ENCODE assay signal across 8 cellular contexts in the genomic region with DNA sequence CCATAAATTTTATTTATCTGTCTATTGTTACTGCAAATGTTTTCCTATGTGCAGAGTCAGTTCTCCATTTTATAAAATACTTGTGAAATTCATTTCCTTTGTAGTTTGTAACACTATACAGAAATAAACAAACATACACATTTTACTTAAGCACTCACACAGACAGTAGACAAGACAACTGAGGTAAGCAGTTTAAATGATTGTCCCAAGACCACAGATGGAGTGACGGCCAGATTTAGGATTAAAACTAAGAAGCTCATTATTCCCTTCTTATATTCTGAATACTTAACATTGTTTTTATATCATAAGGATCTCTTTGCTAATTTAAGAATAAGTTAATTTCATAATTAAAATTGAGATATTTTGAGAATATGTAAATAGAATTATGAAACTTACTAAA.
DNase-seq lines count a peak whose midpoint lies in the region; TF ChIP-seq lines count a peak whose summit lies in the region.

No MANE protein-coding gene starts in this region.

- no peak for TF ChIP-seq CTCF in GM12865 (IDR thresholded peaks at IDR 0.05; ENCODE audit: insufficient read depth, low read depth, low read length, missing control alignments)
- TF ChIP-seq CTCF in OCI-LY7 (conservative IDR thresholded peaks at IDR 0.05; ENCODE audit: low read length) = no peak
- TF ChIP-seq CTCF in ovary (IDR thresholded peaks at IDR 0.05) = no peak

- BruUV-seq in OCI-LY7 (replicated peaks; lab: Mats Ljungman, UMichigan) = no TSS peak

- no peaks in the 10 kb centered on the region; the same call in 1 of the 2 replicates for H3K79me2 ChIP-seq in OCI-LY7 (ENCODE audit: insufficient read depth, low read depth, low read length)

- no peaks in the 10 kb centered on the region for H3K9me3 ChIP-seq in OCI-LY7 (ENCODE audit: low read length)
- no peaks in the 10 kb centered on the region for H3K9me3 ChIP-seq in endocrine pancreas (ENCODE audit: control insufficient read depth, low read length)
- no peaks in the 10 kb centered on the region for H3K9me3 ChIP-seq in ovary

- no peak overlapping the region for H3K9ac ChIP-seq in endocrine pancreas (ENCODE audit: control insufficient read depth, insufficient read depth, low read length)

- CTCF ChIA-PET in OCI-LY7 (lab: Charles Lee; ENCODE audit: unreplicated experiment) = no interaction called here

- H2AFZ ChIP-seq in OCI-LY7 (ENCODE audit: low read length) = peak overlapping the region; percentile 75

- no peak for TF ChIP-seq EP300 in ovary (IDR thresholded peaks at IDR 0.05)

- 71 to 82% (median 81%) methylated on average over 1 of the region's 1 CpG for WGBS in ovary, 3 donors

- no peaks in the 10 kb centered on the region for H4K20me1 ChIP-seq in OCI-LY7 (ENCODE audit: insufficient read depth, low read length)

- H3K36me3 ChIP-seq in OCI-LY7 (ENCODE audit: insufficient read depth, low read length) (no peaks in the 10 kb centered on the region), endocrine pancreas (ENCODE audit: control insufficient read depth, insufficient read depth, low read length) (no peaks in the 10 kb centered on the region), ovary (no peaks in the 10 kb centered on the region)

- H3K9me2 ChIP-seq in OCI-LY7 (ENCODE audit: insufficient read depth, low read length) = no peaks in the 10 kb centered on the region

- H3K27ac ChIP-seq in OCI-LY7 (ENCODE audit: low read depth, low read length, poor library complexity, severe bottlenecking) (no peak overlapping the region), ovary (peak overlapping the region in 1 of 2 donors; percentile 81)

- H3K4me1 ChIP-seq in OCI-LY7 (ENCODE audit: insufficient read depth, low read length, poor library complexity, severe bottlenecking) (peaks cover 6% of the 10 kb centered on the region), endocrine pancreas (ENCODE audit: control insufficient read depth, insufficient read depth, low read length) (peaks cover 27% of the 10 kb centered on the region), ovary (ENCODE audit: insufficient read depth) (peaks cover 4% of the 10 kb centered on the region)

- no peaks in the 10 kb centered on the region for H3K27me3 ChIP-seq in endocrine pancreas (ENCODE audit: control insufficient read depth, insufficient read depth, low read length)
- H3K27me3 ChIP-seq in ovary = no peaks in the 10 kb centered on the region

- TF ChIP-seq POLR2A in ovary (IDR thresholded peaks at IDR 0.05) = no peak

- DNase-seq in GM12865 (ENCODE audit: low read depth) (no peak), OCI-LY7 (ENCODE audit: low spot score) (no peak), ovary (no peak), HCEC 1CT (no peak), iPS-NIHi11 (ENCODE audit: low spot score) (no peak), head of caudate nucleus (no peak), NCI-H2196 (lab: John Stamatoyannopoulos, UW; ENCODE audit: unreplicated experiment) (no peak)

- H3K4me3 ChIP-seq in GM12865 (ENCODE audit: low read depth, low read length) (peak overlapping the region; percentile 56), OCI-LY7 (ENCODE audit: low read depth, low read length, poor library complexity, severe bottlenecking) (peak overlapping the region; percentile 64), endocrine pancreas (ENCODE audit: control insufficient read depth, insufficient read depth, low read length) (peak overlapping the region; percentile 100), ovary (peak overlapping the region; percentile 31)

- H3K4me2 ChIP-seq in OCI-LY7 (ENCODE audit: low read length) = peak overlapping the region; percentile 74

- POLR2A ChIA-PET in OCI-LY7 (lab: Charles Lee) = interaction anchor here (0.8 to 1.7 kb wide), 5 partner anchors 11 to 1728 kb away, joined by 3 to 12 read pairs (median 4); a partner anchor contains a TSS

- intact Hi-C loops in OCI-LY7 (cut with micrococcal nuclease; ENCODE audit: unreplicated experiment) = no loop called here
- intact Hi-C loops in ovary (cut with DNase I) = no loop called here
- intact Hi-C loops in head of caudate nucleus (cut with DNase I) = no loop called here

Comparison
In these comparisons a context has a peak if more than half of its experiments do, and no peak if none do; other contexts are left out.
1. H3K4me3 ChIP-seq: peak in every context shown above with its lines; median percentile 100 in endocrine pancreas; 64 in OCI-LY7; 56 in GM12865; 31 in ovary.